ENCODE assay signal across 1 cellular context in the genomic region with DNA sequence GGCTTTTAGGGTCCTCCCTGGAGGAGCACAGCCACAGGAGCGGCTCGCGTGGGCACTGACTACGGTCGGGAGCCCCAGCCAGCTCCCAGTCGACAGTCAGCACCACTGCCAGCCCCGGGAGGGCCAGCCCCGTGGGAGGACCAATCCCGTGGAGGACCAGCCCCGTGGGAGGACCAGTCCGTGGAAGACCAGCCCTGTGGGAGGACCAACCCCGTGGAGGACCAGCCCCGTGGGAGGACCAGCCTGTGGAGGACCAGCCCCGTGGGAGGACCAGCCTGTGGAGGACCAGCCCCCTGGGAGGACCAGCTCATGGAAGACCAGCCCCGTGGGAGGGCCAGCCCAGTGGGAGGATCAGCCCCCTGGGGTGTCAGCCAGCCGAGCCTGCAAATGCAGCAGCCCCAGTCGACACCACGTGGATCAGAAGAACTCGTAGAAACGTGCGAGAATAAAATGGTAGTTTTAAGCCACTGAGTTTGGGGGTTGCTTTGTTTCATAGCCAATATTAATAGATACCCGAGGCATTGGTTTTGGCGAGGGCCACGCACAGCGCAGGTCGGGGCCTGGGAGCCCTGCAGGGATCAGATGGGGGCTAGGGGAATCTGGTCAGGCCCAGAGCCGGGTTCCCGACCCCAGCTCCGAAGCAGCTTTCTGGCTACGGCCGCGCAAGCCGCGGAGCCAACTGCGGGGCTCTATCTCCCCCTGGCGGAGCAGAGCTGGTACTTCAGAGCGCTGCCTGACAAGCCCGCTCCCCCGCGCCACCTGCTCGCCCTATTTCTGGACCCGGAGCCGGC.
TF ChIP-seq lines count a peak whose summit lies in the region.

No MANE protein-coding gene starts in this region.

TF ChIP-seq in HepG2, 621 proteins besides CTCF, POLR2A, EP300 and RAD21 (continued from another document and continues in another):
- TF ChIP-seq ZNF280B (CRISPR knock-in tag; IDR thresholded peaks at IDR 0.05; ENCODE audit: borderline replicate concordance) (peak; percentile 88), PTBP1 (IDR thresholded peaks at IDR 0.05; ENCODE audit: low read depth, low read length, poor library complexity, severe bottlenecking) (no peak), PHF21A (CRISPR knock-in tag; IDR thresholded peaks at IDR 0.05) (peak; percentile 21; the same call in 1 of the 2 replicates), CENPX (CRISPR knock-in tag; IDR thresholded peaks at IDR 0.05) (no peak), HNRNPUL1 (IDR thresholded peaks at IDR 0.05; ENCODE audit: low read depth, low read length) (no peak), ZNF563 (CRISPR knock-in tag; IDR thresholded peaks at IDR 0.05) (peak; percentile 62), NBN (conservative IDR thresholded peaks at IDR 0.05) (no peak), MED1 (CRISPR knock-in tag; IDR thresholded peaks at IDR 0.05) (peak; percentile 68), SOX13 (IDR thresholded peaks at IDR 0.05) (no peak), SOX13 (CRISPR knock-in tag; conservative IDR thresholded peaks at IDR 0.05 in 1 of 2, IDR thresholded peaks at IDR 0.05 in 1 of 2) (0 out of 4 replicates have a peak, but pooled peaks of 1 of the 2 experiments have one; percentile 39), TRIM22 (IDR thresholded peaks at IDR 0.05) (no peak), SAFB2 (CRISPR knock-in tag; IDR thresholded peaks at IDR 0.05; ENCODE audit: borderline replicate concordance, low read depth) (0 out of 2 replicates have a peak, but pooled peaks have one; percentile 14), ERF (CRISPR knock-in tag; IDR thresholded peaks at IDR 0.05) (peak; percentile 82), ZNF143 (CRISPR knock-in tag; IDR thresholded peaks at IDR 0.05) (no peak), FOXP1 (IDR thresholded peaks at IDR 0.05) (no peak), FOXP1 (CRISPR knock-in tag; IDR thresholded peaks at IDR 0.05) (no peak), SKIL (CRISPR knock-in tag; IDR thresholded peaks at IDR 0.05; ENCODE audit: borderline replicate concordance) (no peak), KLF6 (CRISPR knock-in tag; IDR thresholded peaks at IDR 0.05) (no peak), PRDM15 (CRISPR knock-in tag; IDR thresholded peaks at IDR 0.05) (0 out of 2 replicates have a peak, but pooled peaks have one; percentile 62), ZNF280D (CRISPR knock-in tag; IDR thresholded peaks at IDR 0.05) (0 out of 2 replicates have a peak, but pooled peaks have one; percentile 39), CBX2 (IDR thresholded peaks at IDR 0.05; ENCODE audit: low read depth, low read length) (no peak), CBX2 (CRISPR knock-in tag; IDR thresholded peaks at IDR 0.05; ENCODE audit: low read depth) (no peak), ZNF460 (CRISPR knock-in tag; IDR thresholded peaks at IDR 0.05; ENCODE audit: borderline replicate concordance) (no peak), ZC3H13 (CRISPR knock-in tag; IDR thresholded peaks at IDR 0.05) (peak; percentile 65; the same call in 1 of the 2 replicates), NFE2L1 (CRISPR knock-in tag; IDR thresholded peaks at IDR 0.05; ENCODE audit: borderline replicate concordance) (no peak), YEATS4 (CRISPR knock-in tag; IDR thresholded peaks at IDR 0.05; ENCODE audit: borderline replicate concordance) (peak; percentile 85), ZNF17 (CRISPR knock-in tag; IDR thresholded peaks at IDR 0.05) (no peak), SMARCC2 (IDR thresholded peaks at IDR 0.05) (no peak), ZNF205 (CRISPR knock-in tag; IDR thresholded peaks at IDR 0.05) (peak; percentile 58; the same call in 1 of the 2 replicates), ZNF432 (CRISPR knock-in tag; IDR thresholded peaks at IDR 0.05; ENCODE audit: borderline replicate concordance) (no peak), ZNF382 (CRISPR knock-in tag; IDR thresholded peaks at IDR 0.05; ENCODE audit: borderline replicate concordance) (no peak), ZBTB7A (CRISPR knock-in tag; IDR thresholded peaks at IDR 0.05) (peak; percentile 69), MEIS2 (CRISPR knock-in tag; IDR thresholded peaks at IDR 0.05) (peak; percentile 85), ZNF317 (CRISPR knock-in tag; IDR thresholded peaks at IDR 0.05) (peak; percentile 63), ZNF772 (CRISPR knock-in tag; IDR thresholded peaks at IDR 0.05) (peak; percentile 87), RXRB (CRISPR knock-in tag; IDR thresholded peaks at IDR 0.05; ENCODE audit: borderline replicate concordance) (peak; percentile 41; the same call in 1 of the 2 replicates), STAG1 (CRISPR knock-in tag; IDR thresholded peaks at IDR 0.05) (peak; percentile 93), SALL1 (CRISPR knock-in tag; IDR thresholded peaks at IDR 0.05) (peak; percentile 81), HMG20B (CRISPR knock-in tag; conservative IDR thresholded peaks at IDR 0.05) (0 out of 2 replicates have a peak, but pooled peaks have one; percentile 15), ZNF335 (CRISPR knock-in tag; IDR thresholded peaks at IDR 0.05) (no peak), KAT2B (IDR thresholded peaks at IDR 0.05; ENCODE audit: borderline replicate concordance, low read depth, low read length) (no peak), TAF1 (CRISPR knock-in tag; IDR thresholded peaks at IDR 0.05) (peak; percentile 21; the same call in 1 of the 2 replicates), PITX1 (CRISPR knock-in tag; IDR thresholded peaks at IDR 0.05) (peak; percentile 67; the same call in 1 of the 2 replicates), HDAC2 (CRISPR knock-in tag; IDR thresholded peaks at IDR 0.05) (peak; percentile 66), ZFP36 (IDR thresholded peaks at IDR 0.05; ENCODE audit: borderline replicate concordance, low read depth, low read length, partially characterized antibody) (peak; percentile 13), ZBTB46 (CRISPR knock-in tag; IDR thresholded peaks at IDR 0.05; ENCODE audit: borderline replicate concordance) (0 out of 2 replicates have a peak, but pooled peaks have one; percentile 66), CEBPG (CRISPR knock-in tag; IDR thresholded peaks at IDR 0.05) (no peak)
- TF ChIP-seq, protein P1, sequence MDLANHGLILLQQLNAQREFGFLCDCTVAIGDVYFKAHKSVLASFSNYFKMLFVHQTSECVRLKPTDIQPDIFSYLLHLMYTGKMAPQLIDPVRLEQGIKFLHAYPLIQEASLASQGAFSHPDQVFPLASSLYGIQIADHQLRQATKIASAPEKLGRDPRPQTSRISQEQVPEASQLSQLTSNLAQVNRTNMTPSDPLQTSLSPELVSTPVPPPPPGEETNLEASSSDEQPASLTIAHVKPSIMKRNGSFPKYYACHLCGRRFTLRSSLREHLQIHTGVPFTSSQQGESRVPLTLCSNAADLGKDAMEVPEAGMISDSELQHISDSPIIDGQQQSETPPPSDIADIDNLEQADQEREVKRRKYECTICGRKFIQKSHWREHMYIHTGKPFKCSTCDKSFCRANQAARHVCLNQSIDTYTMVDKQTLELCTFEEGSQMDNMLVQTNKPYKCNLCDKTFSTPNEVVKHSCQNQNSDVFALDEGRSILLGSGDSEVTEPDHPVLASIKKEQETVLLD (CRISPR knock-in tag; IDR thresholded peaks at IDR 0.05; ENCODE audit: low read depth), result no peak
- TF ChIP-seq, protein P2, sequence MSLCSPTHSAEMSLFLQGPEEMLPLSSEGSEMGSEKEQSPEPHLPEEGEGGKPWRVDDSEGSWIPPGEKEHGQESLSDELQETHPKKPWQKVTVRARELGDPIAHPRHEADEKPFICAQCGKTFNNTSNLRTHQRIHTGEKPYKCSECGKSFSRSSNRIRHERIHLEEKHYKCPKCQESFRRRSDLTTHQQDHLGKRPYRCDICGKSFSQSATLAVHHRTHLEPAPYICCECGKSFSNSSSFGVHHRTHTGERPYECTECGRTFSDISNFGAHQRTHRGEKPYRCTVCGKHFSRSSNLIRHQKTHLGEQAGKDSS (CRISPR knock-in tag; IDR thresholded peaks at IDR 0.05; ENCODE audit: borderline replicate concordance, low read depth), result 0 out of 2 replicates have a peak, but pooled peaks have one; percentile 60
